1 cellular context compared by ENCODE assay signal in genomic region chr5:892390-893136, GRCh38.
TF ChIP-seq lines count a peak whose summit lies in the region.

TSS of gene BRD9 (minus strand) at chr5:892801. CDS start at chr5:892657, 144 bp downstream.
TSS of gene TRIP13 (plus strand) at chr5:892884. CDS start at chr5:892999, 115 bp downstream.

TF ChIP-seq in GM23338, 12 proteins besides CTCF, POLR2A, EP300 and RAD21 (continued from another document):
- TF ChIP-seq ZNF462 (CRISPR knock-in tag; IDR thresholded peaks at IDR 0.05): no peak
TF ChIP-seq in GM23338: peak in this region for 2.
